In genomic region chr2:19250906-19251305, GRCh38 we compare ENCODE assay signal across 23 cellular contexts.
"Had no signal": no experiment of that assay in that cellular context is flagged by ENCODE, and none has a peak within 500 bp of the region (broad histone marks: within the 10 kb centered on the region; RNA-seq: fewer than 3 reads in every experiment).

No MANE protein-coding gene starts in this region.

- ATAC-seq: K562, Panc1, PC-3, SK-N-SH treated with all-trans-retinoic acid at 6 μM for 48 hours had no signal

- H3K4me2 ChIP-seq: KMS-11 had no signal

- DNase-seq: Kasumi-1; MM.1S; NCI-H1092 treated with DMSO at 0.1 percent for 48 hours; NCI-H1436; NCI-H187; NCI-H2029 treated with DMSO at 0.1 percent for 48 hours; NCI-H2171 treated with DMSO at 0.1 percent for 48 hours; NCI-H446; NCI-H510A; NCI-H524 treated with DMSO at 0.1 percent for 48 hours; NCI-H69; NCI-H774; NK-92 treated with Interleukin-12 subunit alpha and Interleukin-12 subunit beta, amount 100 ng/mL, for 24 hours; PC-3; SHP77 had no signal

- H3K27ac Mint-ChIP-seq: IgD-negative memory B cell had no signal

- H3K4me3 Mint-ChIP-seq: IgD-negative memory B cell had no signal

- H3K9ac ChIP-seq: KMS-11 had no signal

- H3K27ac ChIP-seq: HL-60, KMS-11, RWPE1 had no signal

- H3K4me3 ChIP-seq: K562 had no signal

- H3K36me3 Mint-ChIP-seq: IgD-negative memory B cell had no signal

- H3K4me1 Mint-ChIP-seq: IgD-negative memory B cell had no signal

- FAIRE-seq: HTR-8/SVneo, K562 had no signal
